Comparison of ENCODE assay signal across 8 cellular contexts in the genomic region with DNA sequence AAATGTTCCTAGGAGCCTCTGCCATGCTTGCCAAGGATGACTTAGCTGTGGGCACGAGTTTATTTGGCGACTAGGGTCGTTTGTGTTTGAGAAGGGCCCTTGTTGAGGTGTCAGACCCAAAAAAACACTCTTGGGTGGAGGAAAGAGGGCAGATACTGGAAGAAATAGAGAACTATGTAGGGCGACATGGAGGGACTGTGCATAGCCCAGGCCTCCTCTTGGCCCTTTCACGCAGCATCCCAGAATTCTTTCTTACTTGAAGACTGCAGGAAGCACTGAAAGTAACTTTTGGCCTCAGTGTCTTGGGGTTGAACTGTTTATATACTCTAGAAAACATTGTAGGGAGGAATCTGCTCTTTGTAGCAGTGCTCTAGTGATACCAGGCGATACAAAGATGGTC. TPM values are rescaled to one million over a fixed set of nuclear protein-coding genes. Genes with fewer than 3 reads are reported as not detected.
DNase-seq lines count a peak whose midpoint lies in the region; ATAC-seq and TF ChIP-seq lines count a peak whose summit lies in the region.

No MANE protein-coding gene starts in this region.

- H3K27me3 ChIP-seq in ACC112 (ENCODE audit: insufficient read depth, low read length) (no peaks in the 10 kb centered on the region), thoracic aorta (replicated peaks; ENCODE audit: insufficient read depth) (no peaks in the 10 kb centered on the region)

- peak overlapping the region; percentile 58 for H2AFZ ChIP-seq in ACC112 (ENCODE audit: low read length, unreplicated experiment)

- H3K27me3 Mint-ChIP-seq in activated T-helper 1 cell treated with anti-CD3 and anti-CD28 coated beads, Interleukin-12 subunit alpha, Interleukin-12 subunit beta, Interleukin-2, Interleukin-4 antibody, amounts not matched to agents 30 ng/mL and 10 ng/mL and 1 ng/mL, durations not matched to agents 14 hours and 24 hours and 36 hours (ENCODE audit: insufficient read depth): no peaks in the 10 kb centered on the region
- peaks cover 9 to 13% (median 11%) of the 10 kb centered on the region in 3 donors for H3K27me3 Mint-ChIP-seq in immature natural killer cell (ENCODE audit: low read depth in 3 of 3)

- H3K9me3 Mint-ChIP-seq in activated T-helper 1 cell treated with anti-CD3 and anti-CD28 coated beads, Interleukin-12 subunit alpha, Interleukin-12 subunit beta, Interleukin-2, Interleukin-4 antibody, amounts not matched to agents 30 ng/mL and 10 ng/mL and 1 ng/mL, durations not matched to agents 14 hours and 24 hours and 36 hours: no peaks in the 10 kb centered on the region
- no peaks in the 10 kb centered on the region for H3K9me3 Mint-ChIP-seq in immature natural killer cell

- H3K79me2 ChIP-seq in ACC112 (ENCODE audit: control insufficient read depth, insufficient read depth, low read length, unreplicated experiment): peaks cover 69% of the 10 kb centered on the region

- no peak for DNase-seq in activated T-helper 1 cell treated with anti-CD3 and anti-CD28 coated beads, Interleukin-12 subunit alpha, Interleukin-12 subunit beta, Interleukin-2, Interleukin-4 antibody, amounts not matched to agents 30 ng/mL and 10 ng/mL and 1 ng/mL, durations not matched to agents 14 hours and 24 hours and 36 hours (ENCODE audit: low spot score)
- DNase-seq in immature natural killer cell: no peak
- no peak for DNase-seq in thoracic aorta (ENCODE audit: low spot score)
- DNase-seq in mucosa of gallbladder (ENCODE audit: low spot score): no peak

- no peaks in the 10 kb centered on the region for H3K36me3 ChIP-seq in ACC112 (ENCODE audit: insufficient read depth, low read length)
- no peaks in the 10 kb centered on the region for H3K36me3 ChIP-seq in thoracic aorta

- peak overlapping the region; percentile 40 for H3K27ac ChIP-seq in ACC112 (ENCODE audit: low read depth, low read length)
- peak overlapping the region; percentile 59 to 68 for H3K27ac ChIP-seq in thoracic aorta

- peak overlapping the region; percentile 93 for H3K4me3 Mint-ChIP-seq in activated T-helper 1 cell treated with anti-CD3 and anti-CD28 coated beads, Interleukin-12 subunit alpha, Interleukin-12 subunit beta, Interleukin-2, Interleukin-4 antibody, amounts not matched to agents 30 ng/mL and 10 ng/mL and 1 ng/mL, durations not matched to agents 14 hours and 24 hours and 36 hours
- peak overlapping the region; percentile 85 to 97 (median 96) for H3K4me3 Mint-ChIP-seq in immature natural killer cell

- ATAC-seq in GM21723 (IDR thresholded peaks at IDR 0.05; ENCODE audit: unreplicated experiment): peak; percentile 26
- ATAC-seq in thoracic aorta (ENCODE audit: insufficient number of reproducible peaks, low FRiP score, low read depth): no peak
- no peak for ATAC-seq in HG02798 (IDR thresholded peaks at IDR 0.05; ENCODE audit: poor library complexity, unreplicated experiment)
- no peak for ATAC-seq in HG02970 (IDR thresholded peaks at IDR 0.05; ENCODE audit: low FRiP score, unreplicated experiment)

- intact Hi-C loops in activated T-helper 1 cell treated with anti-CD3 and anti-CD28 coated beads, Interleukin-12 subunit alpha, Interleukin-12 subunit beta, Interleukin-2, Interleukin-4 antibody, amounts not matched to agents 30 ng/mL and 10 ng/mL and 1 ng/mL, durations not matched to agents 14 hours and 24 hours and 36 hours (cut with micrococcal nuclease): loop anchor here (2.0 to 5.0 kb wide), 5 partner anchors 74 to 354 kb away; a partner anchor contains a TSS

- H3K36me3 Mint-ChIP-seq in activated T-helper 1 cell treated with anti-CD3 and anti-CD28 coated beads, Interleukin-12 subunit alpha, Interleukin-12 subunit beta, Interleukin-2, Interleukin-4 antibody, amounts not matched to agents 30 ng/mL and 10 ng/mL and 1 ng/mL, durations not matched to agents 14 hours and 24 hours and 36 hours (ENCODE audit: low read depth): peaks cover 6% of the 10 kb centered on the region
- no peaks in the 10 kb centered on the region for H3K36me3 Mint-ChIP-seq in immature natural killer cell

- peaks cover 40% of the 10 kb centered on the region for H3K4me1 Mint-ChIP-seq in activated T-helper 1 cell treated with anti-CD3 and anti-CD28 coated beads, Interleukin-12 subunit alpha, Interleukin-12 subunit beta, Interleukin-2, Interleukin-4 antibody, amounts not matched to agents 30 ng/mL and 10 ng/mL and 1 ng/mL, durations not matched to agents 14 hours and 24 hours and 36 hours (ENCODE audit: low read depth)
- H3K4me1 Mint-ChIP-seq in immature natural killer cell: peaks cover 36 to 50% of the 10 kb centered on the region in 2 donors

- peak overlapping the region; percentile 75 for H3K27ac Mint-ChIP-seq in activated T-helper 1 cell treated with anti-CD3 and anti-CD28 coated beads, Interleukin-12 subunit alpha, Interleukin-12 subunit beta, Interleukin-2, Interleukin-4 antibody, amounts not matched to agents 30 ng/mL and 10 ng/mL and 1 ng/mL, durations not matched to agents 14 hours and 24 hours and 36 hours
- H3K27ac Mint-ChIP-seq in immature natural killer cell: peak overlapping the region; percentile 72 to 93 (median 85)

- no peak for TF ChIP-seq CTCF in thoracic aorta (IDR thresholded peaks at IDR 0.05)

- H3K4me1 ChIP-seq in ACC112 (ENCODE audit: control insufficient read depth, insufficient read depth, low read length, unreplicated experiment) (peaks cover 16% of the 10 kb centered on the region), thoracic aorta (ENCODE audit: control insufficient read depth in 1 of 2, low read depth in 2 of 2) (peaks cover 11 to 18% of the 10 kb centered on the region in 2 donors)

- H3K9me3 ChIP-seq in thoracic aorta: no peaks in the 10 kb centered on the region

- peak overlapping the region; percentile 85 for H3K4me3 ChIP-seq in ACC112 (ENCODE audit: low read depth, low read length)
- H3K4me3 ChIP-seq in thoracic aorta: peak overlapping the region; percentile 99

RNA-seq across cellular contexts. Expression of a gene that starts 0.9 kb away (rescaled TPM):
- 41.0 and 44.7 TPM in 2 replicates for total RNA-seq in activated T-helper 1 cell treated with anti-CD3 and anti-CD28 coated beads, Interleukin-12 subunit alpha, Interleukin-12 subunit beta, Interleukin-2, Interleukin-4 antibody, amounts not matched to agents 30 ng/mL and 10 ng/mL and 1 ng/mL, durations not matched to agents 14 hours and 24 hours and 36 hours
- polyA plus RNA-seq in immature natural killer cell: 10 to 100 TPM; 11.2 to 35.7 (median 23.4) TPM
- total RNA-seq in thoracic aorta (10 to 100 TPM; 20.0 to 49.5 TPM), mucosa of gallbladder (32.1 TPM)

RNA-seq across cellular contexts. Expression of a gene that starts 15.5 kb away (rescaled TPM):
- 26.7 and 28.0 TPM in 2 replicates for total RNA-seq in activated T-helper 1 cell treated with anti-CD3 and anti-CD28 coated beads, Interleukin-12 subunit alpha, Interleukin-12 subunit beta, Interleukin-2, Interleukin-4 antibody, amounts not matched to agents 30 ng/mL and 10 ng/mL and 1 ng/mL, durations not matched to agents 14 hours and 24 hours and 36 hours
- polyA plus RNA-seq in immature natural killer cell: 10 to 100 TPM; 15.3 to 37.7 (median 23.7) TPM
- total RNA-seq in thoracic aorta (10 to 100 TPM; 12.5 to 15.9 TPM), mucosa of gallbladder (18.7 TPM)
